In the genomic region with DNA sequence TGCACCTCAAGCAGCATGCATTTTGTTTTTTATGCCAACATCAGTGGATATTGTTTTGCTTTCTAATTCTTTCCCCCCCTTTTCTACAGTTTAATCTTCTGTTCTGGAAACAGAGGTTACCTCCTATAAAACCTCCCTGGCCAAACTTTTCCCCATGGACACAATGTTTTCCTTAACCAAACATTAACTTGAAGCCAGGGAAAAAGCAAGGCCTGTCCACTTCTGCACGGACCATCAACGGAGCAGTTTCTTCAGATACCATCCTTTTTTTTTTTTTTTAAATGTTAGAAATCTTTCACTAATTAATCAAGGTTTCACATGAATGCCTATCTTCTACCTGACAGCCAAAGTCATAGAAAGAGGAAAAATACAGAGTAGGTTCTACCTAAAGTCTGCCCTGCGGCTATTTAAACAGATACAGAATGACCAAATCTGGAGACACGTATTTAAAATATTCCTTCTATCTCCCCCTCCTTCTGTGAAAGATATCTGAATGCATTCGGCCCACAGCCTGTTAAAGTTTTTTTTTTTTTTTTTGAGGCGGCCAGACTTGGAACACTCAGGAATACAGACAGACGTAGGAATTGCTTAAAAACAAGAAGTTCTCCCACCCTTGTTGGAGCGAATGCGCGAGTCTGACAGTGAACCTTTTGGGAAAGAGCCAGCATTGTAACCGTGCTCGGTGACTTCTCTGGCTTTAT, we compare ENCODE assay signal across 23 cellular contexts.
DNase-seq lines count a peak whose midpoint lies in the region; ATAC-seq, FAIRE-seq and TF ChIP-seq lines count a peak whose summit lies in the region.
"Had no signal": no experiment of that assay in that cellular context is flagged by ENCODE, and none has a peak within 500 bp of the region (broad histone marks: within the 10 kb centered on the region; RNA-seq: fewer than 3 reads in every experiment).

No MANE protein-coding gene starts in this region.

- dilution Hi-C loops in endothelial cell of umbilical vein (cut with MboI; ENCODE audit: extremely low pct_ligation_motif_present, low sequenced_read_pairs), result no loop called here

- no peak for TF ChIP-seq CTCF in endothelial cell of umbilical vein (IDR thresholded peaks at IDR 0.05; ENCODE audit: extremely low read depth in 1 of 2, insufficient read depth in 1 of 2, low read depth in 1 of 2, low read length in 2 of 2)
- no peak for TF ChIP-seq CTCF in heart right ventricle (IDR thresholded peaks at IDR 0.05)
- no peak for TF ChIP-seq CTCF in prostate gland (IDR thresholded peaks at IDR 0.05)
- TF ChIP-seq CTCF in tibial nerve (IDR thresholded peaks at IDR 0.05), result no peak
- no peak for TF ChIP-seq CTCF in WTC11 (IDR thresholded peaks at IDR 0.05)

- no peak for TF ChIP-seq POLR2A in endothelial cell of umbilical vein (IDR thresholded peaks at IDR 0.05; ENCODE audit: low read depth, low read length)
- TF ChIP-seq POLR2A in prostate gland (IDR thresholded peaks at IDR 0.05), result no peak
- no peak for TF ChIP-seq POLR2A in tibial nerve (IDR thresholded peaks at IDR 0.05)

- H3K9ac ChIP-seq in endothelial cell of umbilical vein (replicated peaks; ENCODE audit: extremely low read depth, insufficient read depth, low read length), result no peak overlapping the region

- POLR2A ChIA-PET in endothelial cell of umbilical vein (lab: Charles Lee) (no interaction called here), WTC11 (lab: Charles Lee) (interaction anchor here (0.6 kb wide), 1 partner anchor 427 kb away, joined by 3 read pairs; no protein-coding TSS in a partner anchor)

- no peaks in the 10 kb centered on the region for H3K9me1 ChIP-seq in endothelial cell of umbilical vein (replicated peaks; ENCODE audit: control insufficient read depth, extremely low read depth, insufficient read depth, low read length)

- TF ChIP-seq EP300 in tibial nerve (IDR thresholded peaks at IDR 0.05), result peak in 1 of 2 donors; percentile 25

- CTCF ChIA-PET in endothelial cell of umbilical vein (lab: Charles Lee) (no interaction called here), WTC11 (lab: Charles Lee) (no interaction called here)

- no peaks in the 10 kb centered on the region for H3K27me3 Mint-ChIP-seq in WTC11 (ENCODE audit: low read depth)
- H3K27me3 Mint-ChIP-seq: stimulated activated naive CD8-positive, alpha-beta T cell treated with anti-CD3 and anti-CD28 coated beads, Interleukin-15, amount 100 ng/mL, for 72 hours had no signal

- no TSS peak for BruUV-seq in endothelial cell of umbilical vein (replicated peaks; lab: Mats Ljungman, UMichigan)

- H3K4me1 ChIP-seq in endothelial cell of umbilical vein (ENCODE audit: control insufficient read depth, extremely low read depth, insufficient read depth, low read length), result no peaks in the 10 kb centered on the region
- H3K4me1 ChIP-seq in heart right ventricle, result peaks cover 0 to 12% (median 0%) of the 10 kb centered on the region in 9 donors
- H3K4me1 ChIP-seq in prostate gland (replicated peaks), result no peaks in the 10 kb centered on the region
- H3K4me1 ChIP-seq in tibial nerve, result peaks cover 0 to 37% (median 0%) of the 10 kb centered on the region in 4 donors
- H3K4me1 ChIP-seq: SJSA1 had no signal

- H3K36me3 ChIP-seq in endothelial cell of umbilical vein (ENCODE audit: control insufficient read depth in 2 of 2, extremely low read depth in 1 of 2, insufficient read depth in 2 of 2, low read length in 2 of 2) (peaks cover 0 to 2% of the 10 kb centered on the region in 2 experiments), heart right ventricle (peaks cover 0 to 75% (median 12%) of the 10 kb centered on the region in 9 donors), prostate gland (no peaks in the 10 kb centered on the region), tibial nerve (peaks cover 0 to 44% (median 0%) of the 10 kb centered on the region in 3 donors)
- H3K36me3 ChIP-seq: SJSA1 had no signal

- no peak overlapping the region for H3K4me3 Mint-ChIP-seq in WTC11
- H3K4me3 Mint-ChIP-seq: activated T-cell treated with anti-CD3 and anti-CD28 coated beads, Interleukin-2, amount 50 U/mL, for 72 hours; IgD-negative memory B cell; stimulated activated naive CD8-positive, alpha-beta T cell treated with anti-CD3 and anti-CD28 coated beads, Interleukin-15, amount 100 ng/mL, for 72 hours had no signal

- H3K27me3 ChIP-seq in endothelial cell of umbilical vein (ENCODE audit: control insufficient read depth in 2 of 2, insufficient read depth in 2 of 2, low read length in 2 of 2) (no peaks in the 10 kb centered on the region), heart right ventricle (no peaks in the 10 kb centered on the region), prostate gland (replicated peaks; ENCODE audit: insufficient read depth) (no peaks in the 10 kb centered on the region), tibial nerve (no peaks in the 10 kb centered on the region)
- H3K27me3 ChIP-seq: SJSA1 had no signal

- no peak overlapping the region for H3K4me2 ChIP-seq in endothelial cell of umbilical vein (ENCODE audit: insufficient read depth, low read length)

- H3K9me3 ChIP-seq in endothelial cell of umbilical vein (replicated peaks; ENCODE audit: control insufficient read depth, insufficient read depth, low read length) (no peaks in the 10 kb centered on the region), heart right ventricle (no peaks in the 10 kb centered on the region), prostate gland (no peaks in the 10 kb centered on the region), tibial nerve (no peaks in the 10 kb centered on the region)
- H3K9me3 ChIP-seq: SJSA1 had no signal

- H3K27ac ChIP-seq in endothelial cell of umbilical vein (ENCODE audit: insufficient read depth, low read depth, low read length) (no peak overlapping the region), heart right ventricle (peak overlapping the region in 3 of 10 donors; percentile 6 to 41 (median 18)), prostate gland (peak overlapping the region; percentile 45 to 70), tibial nerve (peak overlapping the region in 2 of 4 donors; percentile 33 to 71)
- H3K27ac ChIP-seq: C4-2B, SJSA1 had no signal

- no peak for FAIRE-seq in endothelial cell of umbilical vein (lab: Jason Lieb, UNC)
- FAIRE-seq: astrocyte, H54 had no signal

- WGBS in heart right ventricle, 2 donors, result 67 to 71% methylated on average over 12 of the region's 12 CpGs
- 43% methylated on average over 12 of the region's 12 CpGs for WGBS in prostate gland
- WGBS in tibial nerve, 2 donors, result 55 to 58% methylated on average over 12 of the region's 12 CpGs

- DNase-seq in endothelial cell of umbilical vein (ENCODE audit: low read depth, low spot score) (peak; percentile 32), heart right ventricle (no peak), prostate gland (ENCODE audit: low spot score) (no peak), tibial nerve (ENCODE audit: low spot score in 2 of 2) (no peak), WTC11 (ENCODE audit: low spot score) (no peak)
- DNase-seq: activated CD4-positive, alpha-beta T cell treated with anti-CD3 and anti-CD28 coated beads for 48 hours; activated naive CD4-positive, alpha-beta T cell treated with anti-CD3 and anti-CD28 coated beads, Interleukin-2, amount 50 U/mL, for 16 hours; activated T-cell treated with anti-CD3 and anti-CD28 coated beads, Interleukin-2, amount 50 U/mL, for 72 hours; Calu3; left cardiac atrium; midbrain; NCI-H1417; stimulated activated naive CD8-positive, alpha-beta T cell treated with anti-CD3 and anti-CD28 coated beads, Interleukin-15, amount 100 ng/mL, for 72 hours had no signal

- H3K36me3 Mint-ChIP-seq in WTC11, result no peaks in the 10 kb centered on the region
- H3K36me3 Mint-ChIP-seq: IgD-negative memory B cell had no signal

- peak in 6 of 8 donors; percentile 18 to 53 (median 49) for ATAC-seq in heart right ventricle
- no peak for ATAC-seq in GM18520 (IDR thresholded peaks at IDR 0.05; ENCODE audit: unreplicated experiment)
- ATAC-seq in WTC11, result no peak
- no peak for ATAC-seq in GM19328 (IDR thresholded peaks at IDR 0.05; ENCODE audit: unreplicated experiment)
- no peak for ATAC-seq in GM18511 (IDR thresholded peaks at IDR 0.05; ENCODE audit: unreplicated experiment)
- ATAC-seq: activated T-cell treated with anti-CD3 and anti-CD28 coated beads, Interleukin-2, amount 50 U/mL, for 72 hours; esophagus mucosa; Panc1; stimulated activated naive CD8-positive, alpha-beta T cell treated with anti-CD3 and anti-CD28 coated beads, Interleukin-15, amount 100 ng/mL, for 72 hours had no signal

- no peaks in the 10 kb centered on the region for H4K20me1 ChIP-seq in endothelial cell of umbilical vein (replicated peaks; ENCODE audit: control insufficient read depth, extremely low read depth, insufficient read depth, low read length)

- no peak overlapping the region for H3K27ac Mint-ChIP-seq in WTC11
- H3K27ac Mint-ChIP-seq: activated T-cell treated with anti-CD3 and anti-CD28 coated beads, Interleukin-2, amount 50 U/mL, for 72 hours; IgD-negative memory B cell; stimulated activated naive CD8-positive, alpha-beta T cell treated with anti-CD3 and anti-CD28 coated beads, Interleukin-15, amount 100 ng/mL, for 72 hours had no signal

- no peaks in the 10 kb centered on the region for H3K79me2 ChIP-seq in endothelial cell of umbilical vein (ENCODE audit: control insufficient read depth, insufficient read depth, low read length)

- peaks cover 5% of the 10 kb centered on the region for H3K4me1 Mint-ChIP-seq in WTC11
- H3K4me1 Mint-ChIP-seq: IgD-negative memory B cell; stimulated activated naive CD8-positive, alpha-beta T cell treated with anti-CD3 and anti-CD28 coated beads, Interleukin-15, amount 100 ng/mL, for 72 hours had no signal

- intact Hi-C loops in endothelial cell of umbilical vein (cut with micrococcal nuclease), result no loop called here
- intact Hi-C loops in heart right ventricle (cut with DNase I), result no loop called here
- intact Hi-C loops in prostate gland (cut with DNase I), result no loop called here

- H3K4me3 ChIP-seq in endothelial cell of umbilical vein (replicated peaks in 1 of 3; ENCODE audit: insufficient read depth in 1 of 3, low read depth in 1 of 3, low read length in 3 of 3) (no peak overlapping the region), heart right ventricle (peak overlapping the region in 5 of 10 donors; percentile 21 to 40 (median 30)), prostate gland (peak overlapping the region; percentile 3 to 18), tibial nerve (peak overlapping the region in 3 of 4 donors; percentile 20 to 40 (median 21))
- H3K4me3 ChIP-seq: SJSA1 had no signal

- no peaks in the 10 kb centered on the region for H3K9me3 Mint-ChIP-seq in WTC11
- H3K9me3 Mint-ChIP-seq: IgD-negative memory B cell; stimulated activated naive CD8-positive, alpha-beta T cell treated with anti-CD3 and anti-CD28 coated beads, Interleukin-15, amount 100 ng/mL, for 72 hours had no signal

- no peak overlapping the region for H2AFZ ChIP-seq in endothelial cell of umbilical vein (ENCODE audit: low read depth, low read length)

TF ChIP-seq in WTC11, 78 proteins besides CTCF, POLR2A, EP300 and RAD21 (continues in another document):
- TF ChIP-seq MXD4 (CRISPR knock-in tag; IDR thresholded peaks at IDR 0.05; ENCODE audit: borderline replicate concordance) (no peak), SP1 (CRISPR knock-in tag; conservative IDR thresholded peaks at IDR 0.05) (no peak), ZNF416 (CRISPR knock-in tag; IDR thresholded peaks at IDR 0.05) (no peak), TCF7 (CRISPR knock-in tag; IDR thresholded peaks at IDR 0.05; ENCODE audit: low read depth) (no peak), ZNF232 (CRISPR knock-in tag; IDR thresholded peaks at IDR 0.05) (no peak)

Comparison
In these comparisons a context has a peak if more than half of its experiments do, and no peak if none do; other contexts are left out.
1. H3K4me3 ChIP-seq: peak in prostate gland (2 of 2) and tibial nerve (3 of 4); none in endothelial cell of umbilical vein (0 of 3).
2. ATAC-seq: peak in heart right ventricle (6 of 8); none in GM18520 (single experiment), WTC11 (single experiment), GM19328 (single experiment) and GM18511 (single experiment).